13 cellular contexts compared by ENCODE assay signal in the genomic region with DNA sequence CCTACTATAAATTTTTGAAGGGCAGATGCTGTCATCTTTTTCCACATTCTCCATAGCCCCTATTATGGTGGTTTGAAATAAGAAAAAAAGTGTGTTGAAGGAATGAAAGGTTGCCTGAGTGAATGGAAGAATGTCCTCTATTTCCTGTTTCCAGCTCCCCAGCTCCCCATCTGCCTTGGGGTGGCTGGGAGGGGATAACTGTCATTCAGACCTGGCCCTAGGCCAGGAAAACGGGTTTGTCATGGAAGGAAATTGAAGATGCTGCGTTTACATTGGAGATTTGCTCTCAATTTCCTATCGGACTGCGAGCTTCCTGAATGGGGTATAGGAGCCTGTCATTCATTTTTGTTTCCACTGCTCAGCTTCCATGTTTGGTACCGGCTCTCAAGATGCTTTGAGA. TPM values are rescaled to one million over a fixed set of nuclear protein-coding genes. Genes with fewer than 3 reads are reported as not detected.
DNase-seq lines count a peak whose midpoint lies in the region; ATAC-seq and TF ChIP-seq lines count a peak whose summit lies in the region.
"Had no signal": no experiment of that assay in that cellular context is flagged by ENCODE, and none has a peak within 500 bp of the region (broad histone marks: within the 10 kb centered on the region; RNA-seq: fewer than 3 reads in every experiment).

No MANE protein-coding gene starts in this region.

- H3K4me3 Mint-ChIP-seq in chondrocyte (ENCODE audit: unreplicated experiment) (peak overlapping the region; percentile 90), neural crest cell (peak overlapping the region; percentile 96)

- no peaks in the 10 kb centered on the region for H3K27me3 Mint-ChIP-seq in chondrocyte (ENCODE audit: low read depth)
- peaks cover 2% of the 10 kb centered on the region for H3K27me3 Mint-ChIP-seq in neural crest cell (ENCODE audit: low read depth)

- no peak for TF ChIP-seq CTCF in chondrocyte (IDR thresholded peaks at IDR 0.05)
- no peak for TF ChIP-seq CTCF in neural crest cell (conservative IDR thresholded peaks at IDR 0.05)
- no peak for TF ChIP-seq CTCF in coronary artery (IDR thresholded peaks at IDR 0.05)

- DNase-seq in ELR (ENCODE audit: low read depth) (peak; percentile 71), KBM-7 (peak; percentile 21), chondrocyte (ENCODE audit: low spot score) (no peak), neural crest cell (ENCODE audit: low read depth, low spot score) (no peak), coronary artery (ENCODE audit: low spot score) (no peak), H7 (no peak)
- DNase-seq: activated CD4-positive, alpha-beta T cell treated with anti-CD3 and anti-CD28 coated beads, Interleukin-2, amount 10 ng/mL, durations not matched to agents 7 days and 5 days; activated naive CD8-positive, alpha-beta T cell treated with anti-CD3 and anti-CD28 coated beads for 36 hours; central memory CD4-positive, alpha-beta T cell; GDM1; head of caudate nucleus had no signal

- peaks cover 31% of the 10 kb centered on the region for H3K27me3 ChIP-seq in H7 (ENCODE audit: control insufficient read depth, insufficient read depth, low read length)

- in situ Hi-C loops in KBM-7 (cut with MboI; ENCODE audit: low pct_unique_long_range_greater_than_20kb, low sequenced_read_pairs), result no loop called here

- H3K9me3 Mint-ChIP-seq in chondrocyte (ENCODE audit: low read depth), result no peaks in the 10 kb centered on the region
- H3K9me3 Mint-ChIP-seq in neural crest cell, result no peaks in the 10 kb centered on the region
- H3K9me3 Mint-ChIP-seq: activated CD4-positive, alpha-beta T cell treated with anti-CD3 and anti-CD28 coated beads, Interleukin-2, amount 10 ng/mL, durations not matched to agents 7 days and 5 days had no signal

- H3K4me3 ChIP-seq in coronary artery (no peak overlapping the region), H7 (ENCODE audit: insufficient read depth, low read depth, low read length) (no peak overlapping the region)

- peak overlapping the region; percentile 99 for H3K27ac Mint-ChIP-seq in chondrocyte (ENCODE audit: unreplicated experiment)
- H3K27ac Mint-ChIP-seq in neural crest cell (ENCODE audit: unreplicated experiment), result peak overlapping the region; percentile 99
- H3K27ac Mint-ChIP-seq: activated CD4-positive, alpha-beta T cell treated with anti-CD3 and anti-CD28 coated beads, Interleukin-2, amount 10 ng/mL, durations not matched to agents 7 days and 5 days; activated naive CD8-positive, alpha-beta T cell treated with anti-CD3 and anti-CD28 coated beads for 36 hours had no signal

- no peak overlapping the region for H3K27ac ChIP-seq in coronary artery
- H3K27ac ChIP-seq: thoracic aorta had no signal

- no peaks in the 10 kb centered on the region for H3K36me3 ChIP-seq in H7 (replicated peaks; ENCODE audit: control insufficient read depth, insufficient read depth, low read length)
- H3K36me3 ChIP-seq: thoracic aorta had no signal

- peaks cover 16% of the 10 kb centered on the region for H3K36me3 Mint-ChIP-seq in chondrocyte (ENCODE audit: low read depth)
- H3K36me3 Mint-ChIP-seq in neural crest cell (ENCODE audit: low read depth), result peaks cover 6% of the 10 kb centered on the region

- H3K4me1 Mint-ChIP-seq in chondrocyte (ENCODE audit: low read depth) (peaks cover 37% of the 10 kb centered on the region), neural crest cell (peaks cover 56% of the 10 kb centered on the region)

- ATAC-seq in HG02852 (IDR thresholded peaks at IDR 0.05; ENCODE audit: unreplicated experiment), result no peak

RNA-seq across cellular contexts. Expression of a gene that starts 2.2 kb away (rescaled TPM):
- total RNA-seq in chondrocyte, result 103 to 127 TPM (median 108 TPM) in 3 replicates
- 93.5 and 96.2 TPM in 2 replicates for total RNA-seq in neural crest cell
- 21.1 and 28.3 TPM in 2 replicates for total RNA-seq in H7 (2014; rRNA removed; shearing (Covaris generic))
- total RNA-seq: activated naive CD8-positive, alpha-beta T cell treated with anti-CD3 and anti-CD28 coated beads for 36 hours had no signal

RNA-seq across cellular contexts. Expression of a gene that starts 51.9 kb away (rescaled TPM):
- total RNA-seq in chondrocyte (31.1 to 47.0 TPM (median 35.5 TPM) in 3 replicates), neural crest cell (47.0 and 52.9 TPM in 2 replicates)
- 16.9 and 23.2 TPM in 2 replicates for total RNA-seq in H7 (2014; rRNA removed; shearing (Covaris generic))

Comparison
In these comparisons a context has a peak if more than half of its experiments do, and no peak if none do; other contexts are left out.
1. DNase-seq: peak in ELR (single experiment) and KBM-7 (single experiment); none in chondrocyte (single experiment), neural crest cell (single experiment), coronary artery (single experiment) and H7 (single experiment).